In genomic region chr6:30101939-30102700, GRCh38 we compare ENCODE assay signal across 8 cellular contexts. TPM values are rescaled to one million over a fixed set of nuclear protein-coding genes. Genes with fewer than 3 reads are reported as not detected.
DNase-seq lines count a peak whose midpoint lies in the region; TF ChIP-seq lines count a peak whose summit lies in the region.

No MANE protein-coding gene starts in this region.

- H3K9me3 ChIP-seq in adipocyte (ENCODE audit: control insufficient read depth, low read length): no peaks in the 10 kb centered on the region
- no peaks in the 10 kb centered on the region for H3K9me3 ChIP-seq in cardiac muscle cell (ENCODE audit: low read depth)
- no peaks in the 10 kb centered on the region for H3K9me3 ChIP-seq in ovary
- H3K9me3 ChIP-seq in thyroid gland: no peaks in the 10 kb centered on the region

- WGBS in ovary, 3 donors: 13 to 16% (median 14%) methylated on average over 47 to 48 of the region's 48 CpGs
- 15 to 22% methylated on average over 21 to 32 of the region's 48 CpGs for WGBS in thyroid gland, 2 donors

- TF ChIP-seq CTCF in cardiac muscle cell (IDR thresholded peaks at IDR 0.05; ENCODE audit: low read depth, low read length) (peak; percentile 12), ovary (IDR thresholded peaks at IDR 0.05) (no peak), thyroid gland (IDR thresholded peaks at IDR 0.05) (peak in 1 of 6 experiments; percentile 8)

- intact Hi-C loops in ovary (cut with DNase I) (loop anchor here in 1 of 4 donors (2.0 kb wide), 1 partner anchor 25 kb away; no protein-coding TSS in a partner anchor), thyroid gland (cut with DNase I) (no loop called here)

- H3K27me3 ChIP-seq in adipocyte (replicated peaks; ENCODE audit: control insufficient read depth, insufficient read depth, low read length): peaks cover 49% of the 10 kb centered on the region
- H3K27me3 ChIP-seq in cardiac muscle cell: peaks cover 100% of the 10 kb centered on the region
- no peaks in the 10 kb centered on the region for H3K27me3 ChIP-seq in ovary
- H3K27me3 ChIP-seq in thyroid gland: no peaks in the 10 kb centered on the region

- no peak overlapping the region for H3K27ac ChIP-seq in cardiac muscle cell
- H3K27ac ChIP-seq in ovary: peak overlapping the region in 1 of 2 donors; percentile 53
- peak overlapping the region; percentile 3 to 65 (median 54) for H3K27ac ChIP-seq in thyroid gland

- peak overlapping the region; percentile 83 for H3K9ac ChIP-seq in adipocyte (ENCODE audit: low read length)

- no peak for TF ChIP-seq EP300 in ovary (IDR thresholded peaks at IDR 0.05)

- DNase-seq in AG08395 (ENCODE audit: low spot score): peak; percentile 96
- peak; percentile 77 for DNase-seq in GM19238 (ENCODE audit: insufficient read length, low spot score)
- peak; percentile 48 to 51 for DNase-seq in Kasumi-1 (lab: John Stamatoyannopoulos, UW)
- peak; percentile 55 to 64 for DNase-seq in SW 1271 (lab: John Stamatoyannopoulos, UW)
- peak; percentile 95 for DNase-seq in adipocyte (ENCODE audit: low read depth)
- DNase-seq in cardiac muscle cell (ENCODE audit: low read depth in 1 of 2, low spot score in 1 of 2): peak; percentile 90 to 91
- peak; percentile 79 to 90 (median 87) for DNase-seq in ovary
- peak; percentile 92 to 93 for DNase-seq in thyroid gland

- no peak for TF ChIP-seq POLR2A in ovary (IDR thresholded peaks at IDR 0.05)
- TF ChIP-seq POLR2A in thyroid gland (IDR thresholded peaks at IDR 0.05): peak in 1 of 2 donors; percentile 84

- peaks cover 30% of the 10 kb centered on the region for H3K4me1 ChIP-seq in adipocyte (ENCODE audit: control insufficient read depth, insufficient read depth, low read length)
- H3K4me1 ChIP-seq in cardiac muscle cell (ENCODE audit: low read depth): no peaks in the 10 kb centered on the region
- peaks cover 14% of the 10 kb centered on the region for H3K4me1 ChIP-seq in ovary (ENCODE audit: insufficient read depth)
- H3K4me1 ChIP-seq in thyroid gland: peaks cover 14 to 29% of the 10 kb centered on the region in 2 donors

- H3K36me3 ChIP-seq in adipocyte (ENCODE audit: control insufficient read depth, insufficient read depth, low read length, severe bottlenecking) (no peaks in the 10 kb centered on the region), cardiac muscle cell (no peaks in the 10 kb centered on the region), ovary (no peaks in the 10 kb centered on the region), thyroid gland (no peaks in the 10 kb centered on the region)

- H3K4me3 ChIP-seq in adipocyte (ENCODE audit: low read length): peak overlapping the region; percentile 82
- peak overlapping the region; percentile 16 for H3K4me3 ChIP-seq in cardiac muscle cell
- peak overlapping the region; percentile 30 for H3K4me3 ChIP-seq in ovary
- peak overlapping the region in 1 of 3 donors; percentile 19 for H3K4me3 ChIP-seq in thyroid gland (replicated peaks in 1 of 3)

RNA-seq across cellular contexts. Expression of gene TRIM31, which starts 10.8 kb away (rescaled TPM):
- not detected in 2 replicates for total RNA-seq in cardiac muscle cell
- polyA plus RNA-seq in cardiac muscle cell: not detected in 2 replicates
- total RNA-seq in ovary: not detected
- not detected for polyA plus RNA-seq in ovary
- not detected for total RNA-seq in thyroid gland

RNA-seq across cellular contexts. Expression of gene RNF39, which starts 26.6 kb away (rescaled TPM):
- not detected in 2 replicates for total RNA-seq in cardiac muscle cell
- polyA plus RNA-seq in cardiac muscle cell: 0.46 and 0.90 TPM in 2 replicates
- 1 to 10 TPM in 3 of 7 donors, under 1 TPM in 3, not detected in 1; 0.28 to 3.1 (median 0.97) TPM for total RNA-seq in ovary
- 1 to 10 TPM in 1 of 2 donors, under 1 TPM in 1; 0.57 to 1.1 TPM for polyA plus RNA-seq in ovary
- not detected for total RNA-seq in thyroid gland

RNA-seq across cellular contexts. Expression of gene TRIM40, which starts 33.8 kb away (rescaled TPM):
- total RNA-seq in cardiac muscle cell (not detected in 2 replicates), ovary (not detected), thyroid gland (not detected)
- polyA plus RNA-seq in cardiac muscle cell (not detected in 2 replicates), ovary (not detected)

RNA-seq across cellular contexts. Expression of gene PPP1R11, which starts 35.1 kb away (rescaled TPM):
- total RNA-seq in cardiac muscle cell (30.0 and 38.3 TPM in 2 replicates), ovary (10 to 100 TPM; 27.8 to 50.8 (median 43.2) TPM), thyroid gland (10 to 100 TPM; 41.3 to 64.1 (median 50.7) TPM)
- polyA plus RNA-seq in cardiac muscle cell (47.7 and 63.7 TPM in 2 replicates), ovary (100 to 1,000 TPM in 1 of 2 donors, 10 to 100 TPM in 1; 48.6 to 114 TPM)

RNA-seq across cellular contexts. Expression of gene POLR1H, which starts 41.1 kb away (rescaled TPM):
- total RNA-seq in cardiac muscle cell (22.0 and 22.4 TPM in 2 replicates), ovary (10 to 100 TPM; 23.9 to 37.9 (median 28.3) TPM), thyroid gland (10 to 100 TPM in 2 of 4 donors, 1 to 10 TPM in 2; 9.3 to 26.5 (median 12.2) TPM)
- polyA plus RNA-seq in cardiac muscle cell (26.8 and 55.1 TPM in 2 replicates), ovary (10 to 100 TPM; 23.1 to 46.6 TPM)
